2 cellular contexts compared by ENCODE assay signal in genomic region chr5:60801406-60802090, GRCh38.
TF ChIP-seq lines count a peak whose summit lies in the region.

No MANE protein-coding gene starts in this region.

TF ChIP-seq in HCT116, 20 proteins besides CTCF, POLR2A, EP300 and RAD21 (continued from another document):
- TF ChIP-seq TCF7L2 (IDR thresholded peaks at IDR 0.05; ENCODE audit: borderline replicate concordance, extremely low read depth, insufficient read depth, insufficient read length) (no peak), CBX3 (IDR thresholded peaks at IDR 0.05; ENCODE audit: low read depth) (0 out of 2 replicates have a peak, but pooled peaks have one; percentile 33), FOSL1 (IDR thresholded peaks at IDR 0.05; ENCODE audit: low read depth) (peak; percentile 31; the same call in 1 of the 2 replicates)

TF ChIP-seq in K562, 482 proteins besides CTCF, POLR2A, EP300 and RAD21 (continued from another document):
- TF ChIP-seq ZNF639 (CRISPR knock-in tag; conservative IDR thresholded peaks at IDR 0.05 in 1 of 2, IDR thresholded peaks at IDR 0.05 in 1 of 2), result no peak
